Comparison of ENCODE assay signal across 1 cellular context in the genomic region with DNA sequence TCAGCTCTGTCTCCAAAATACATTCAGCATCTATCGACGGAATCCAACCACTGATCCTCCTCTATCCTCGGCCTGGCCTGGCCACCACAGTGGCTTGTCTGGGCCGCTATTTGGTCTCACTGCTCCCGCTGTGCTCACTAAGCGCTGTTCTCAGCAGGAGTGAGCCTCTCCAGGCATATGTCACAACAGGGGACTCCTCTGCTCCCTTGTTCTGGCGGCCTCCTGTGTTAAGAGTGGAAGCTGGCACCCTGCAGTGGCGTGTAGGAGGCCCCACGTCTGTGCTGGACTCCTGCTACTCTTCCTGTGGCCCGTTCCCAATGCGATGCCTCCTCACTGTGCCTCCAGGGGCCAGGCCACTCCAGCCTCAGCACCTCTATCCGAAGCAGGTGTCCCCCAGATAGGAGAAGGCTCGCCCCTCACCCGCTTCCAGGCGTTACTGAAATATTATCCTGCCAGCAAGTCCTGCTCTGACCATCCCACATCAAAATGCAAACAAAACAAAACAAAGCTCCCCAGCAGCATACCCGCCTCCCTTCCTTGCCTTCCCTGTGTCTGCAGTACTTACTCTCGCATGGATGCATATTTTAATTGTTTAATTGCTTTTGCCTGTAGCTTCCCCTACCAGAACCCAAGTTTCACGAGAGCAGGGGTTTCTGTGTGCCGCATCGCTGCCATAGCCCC.
TF ChIP-seq lines count a peak whose summit lies in the region.

No MANE protein-coding gene starts in this region.

TF ChIP-seq in HEK293, 187 proteins besides CTCF, POLR2A, EP300 and RAD21 (continued from another document):
- TF ChIP-seq SP7 (tag by site-specific recombination; IDR thresholded peaks at IDR 0.05) (peak; percentile 50), GLIS1 (tag by site-specific recombination; IDR thresholded peaks at IDR 0.05) (peak; percentile 91), ZBTB6 (tag by site-specific recombination; IDR thresholded peaks at IDR 0.05) (no peak), RBAK (tag by site-specific recombination; IDR thresholded peaks at IDR 0.05) (no peak), ZNF449 (tag by site-specific recombination; IDR thresholded peaks at IDR 0.05) (no peak), ZNF184 (tag by site-specific recombination; IDR thresholded peaks at IDR 0.05) (no peak), YY2 (tag by site-specific recombination; IDR thresholded peaks at IDR 0.05) (no peak), IKZF3 (tag by site-specific recombination; IDR thresholded peaks at IDR 0.05) (peak; percentile 83), ZNF335 (tag by site-specific recombination; conservative IDR thresholded peaks at IDR 0.05) (no peak), ZNF629 (tag by site-specific recombination; IDR thresholded peaks at IDR 0.05) (peak; percentile 38), ZNF266 (tag by site-specific recombination; IDR thresholded peaks at IDR 0.05; ENCODE audit: low read depth) (no peak), ZNF341 (tag by site-specific recombination; IDR thresholded peaks at IDR 0.05; ENCODE audit: low read depth) (peak; percentile 57), ZNF423 (tag by site-specific recombination; IDR thresholded peaks at IDR 0.05) (peak; percentile 99), ZNF121 (tag by site-specific recombination; IDR thresholded peaks at IDR 0.05) (no peak), TRIM28 (IDR thresholded peaks at IDR 0.05; ENCODE audit: borderline replicate concordance, low read length) (0 out of 2 replicates have a peak, but pooled peaks have one; percentile 19)
- TF ChIP-seq, protein P1, sequence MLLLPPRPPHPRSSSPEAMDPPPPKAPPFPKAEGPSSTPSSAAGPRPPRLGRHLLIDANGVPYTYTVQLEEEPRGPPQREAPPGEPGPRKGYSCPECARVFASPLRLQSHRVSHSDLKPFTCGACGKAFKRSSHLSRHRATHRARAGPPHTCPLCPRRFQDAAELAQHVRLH (tag by site-specific recombination; IDR thresholded peaks at IDR 0.05): no peak
- TF ChIP-seq, protein P2, sequence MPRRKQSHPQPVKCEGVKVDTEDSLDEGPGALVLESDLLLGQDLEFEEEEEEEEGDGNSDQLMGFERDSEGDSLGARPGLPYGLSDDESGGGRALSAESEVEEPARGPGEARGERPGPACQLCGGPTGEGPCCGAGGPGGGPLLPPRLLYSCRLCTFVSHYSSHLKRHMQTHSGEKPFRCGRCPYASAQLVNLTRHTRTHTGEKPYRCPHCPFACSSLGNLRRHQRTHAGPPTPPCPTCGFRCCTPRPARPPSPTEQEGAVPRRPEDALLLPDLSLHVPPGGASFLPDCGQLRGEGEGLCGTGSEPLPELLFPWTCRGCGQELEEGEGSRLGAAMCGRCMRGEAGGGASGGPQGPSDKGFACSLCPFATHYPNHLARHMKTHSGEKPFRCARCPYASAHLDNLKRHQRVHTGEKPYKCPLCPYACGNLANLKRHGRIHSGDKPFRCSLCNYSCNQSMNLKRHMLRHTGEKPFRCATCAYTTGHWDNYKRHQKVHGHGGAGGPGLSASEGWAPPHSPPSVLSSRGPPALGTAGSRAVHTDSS (tag by site-specific recombination; IDR thresholded peaks at IDR 0.05): no peak
